Comparison of ENCODE assay signal across 1 cellular context in genomic region chr20:50635676-50636600, GRCh38.
A peak's percentile ranks its signal among the peaks of the same experiment; 100 is the strongest.
TF ChIP-seq lines count a peak whose summit lies in the region.

No MANE protein-coding gene starts in this region.

TF ChIP-seq in HepG2, 621 proteins besides CTCF, POLR2A, EP300 and RAD21 (continued from another document and continues in another):
- TF ChIP-seq TFE3 (CRISPR knock-in tag; IDR thresholded peaks at IDR 0.05) (no peak), FOXK1 (CRISPR knock-in tag; IDR thresholded peaks at IDR 0.05; ENCODE audit: borderline replicate concordance, low read depth) (no peak), ZNF879 (CRISPR knock-in tag; IDR thresholded peaks at IDR 0.05) (0 out of 2 replicates have a peak, but pooled peaks have one; percentile 49), TRAFD1 (CRISPR knock-in tag; IDR thresholded peaks at IDR 0.05; ENCODE audit: borderline replicate concordance) (peak; percentile 86; the same call in 1 of the 2 replicates), NCOR1 (IDR thresholded peaks at IDR 0.05; ENCODE audit: borderline replicate concordance, low read length) (peak; percentile 41; the same call in 1 of the 2 replicates), REST (IDR thresholded peaks at IDR 0.05; ENCODE audit: borderline replicate concordance in 1 of 2, low read depth in 1 of 2, low read length in 2 of 2) (no peak), LRRFIP1 (CRISPR knock-in tag; conservative IDR thresholded peaks at IDR 0.05) (no peak), NFYB (CRISPR knock-in tag; IDR thresholded peaks at IDR 0.05) (no peak), IRF2 (CRISPR knock-in tag; IDR thresholded peaks at IDR 0.05) (peak; percentile 56; the same call in 1 of the 2 replicates), ZNF451 (CRISPR knock-in tag; IDR thresholded peaks at IDR 0.05) (no peak), ZNF691 (CRISPR knock-in tag; IDR thresholded peaks at IDR 0.05; ENCODE audit: borderline replicate concordance, low read depth) (peak; percentile 28; the same call in 1 of the 2 replicates), SKI (IDR thresholded peaks at IDR 0.05; ENCODE audit: partially characterized antibody) (peak; percentile 42), SNAPC5 (CRISPR knock-in tag; IDR thresholded peaks at IDR 0.05; ENCODE audit: borderline replicate concordance) (no peak), ZNF468 (CRISPR knock-in tag; IDR thresholded peaks at IDR 0.05) (no peak), FUBP1 (CRISPR knock-in tag; IDR thresholded peaks at IDR 0.05; ENCODE audit: borderline replicate concordance) (no peak), HIVEP1 (CRISPR knock-in tag; IDR thresholded peaks at IDR 0.05) (0 out of 2 replicates have a peak, but pooled peaks have one; percentile 6), ZBTB7A (CRISPR knock-in tag; IDR thresholded peaks at IDR 0.05) (peak; percentile 29), NR0B2 (CRISPR knock-in tag; IDR thresholded peaks at IDR 0.05) (peak; percentile 74), IKZF5 (CRISPR knock-in tag; IDR thresholded peaks at IDR 0.05) (no peak), THAP7 (CRISPR knock-in tag; IDR thresholded peaks at IDR 0.05) (no peak), ZBTB34 (CRISPR knock-in tag; IDR thresholded peaks at IDR 0.05) (no peak; the same call in 1 of the 2 replicates), HOXA9 (CRISPR knock-in tag; IDR thresholded peaks at IDR 0.05; ENCODE audit: borderline replicate concordance) (no peak), ZNF720 (CRISPR knock-in tag; IDR thresholded peaks at IDR 0.05) (no peak), MEF2D (CRISPR knock-in tag; IDR thresholded peaks at IDR 0.05) (peak; percentile 68), ZNF569 (CRISPR knock-in tag; IDR thresholded peaks at IDR 0.05; ENCODE audit: borderline replicate concordance) (no peak), ELK4 (CRISPR knock-in tag; IDR thresholded peaks at IDR 0.05; ENCODE audit: borderline replicate concordance) (no peak), SPEN (CRISPR knock-in tag; IDR thresholded peaks at IDR 0.05; ENCODE audit: low read depth) (peak; percentile 48), ZNF746 (CRISPR knock-in tag; IDR thresholded peaks at IDR 0.05) (peak; percentile 18; the same call in 1 of the 2 replicates), YEATS2 (CRISPR knock-in tag; IDR thresholded peaks at IDR 0.05; ENCODE audit: borderline replicate concordance) (no peak), SATB2 (CRISPR knock-in tag; IDR thresholded peaks at IDR 0.05) (no peak), HBP1 (CRISPR knock-in tag; IDR thresholded peaks at IDR 0.05; ENCODE audit: low read depth) (no peak), MAFG (CRISPR knock-in tag; IDR thresholded peaks at IDR 0.05) (no peak), E2F1 (CRISPR knock-in tag; IDR thresholded peaks at IDR 0.05) (no peak), POLR2AphosphoS5 (IDR thresholded peaks at IDR 0.05; ENCODE audit: low read depth, low read length) (no peak), ZZZ3 (CRISPR knock-in tag; IDR thresholded peaks at IDR 0.05; ENCODE audit: borderline replicate concordance) (no peak), KDM5A (IDR thresholded peaks at IDR 0.05; ENCODE audit: borderline replicate concordance, low read length) (no peak), HNRNPUL1 (IDR thresholded peaks at IDR 0.05; ENCODE audit: low read depth, low read length) (no peak)
